10 cellular contexts compared by ENCODE assay signal in genomic region chr11:130772266-130773227, GRCh38.
DNase-seq lines count a peak whose midpoint lies in the region; ATAC-seq lines count a peak whose summit lies in the region.
"Had no signal": no experiment of that assay in that cellular context is flagged by ENCODE, and none has a peak within 500 bp of the region (broad histone marks: within the 10 kb centered on the region; RNA-seq: fewer than 3 reads in every experiment).

No MANE protein-coding gene starts in this region.

- no peak overlapping the region for H3K4me3 ChIP-seq in right cardiac atrium (ENCODE audit: low read length)
- no peak overlapping the region for H3K4me3 ChIP-seq in subcutaneous abdominal adipose tissue (ENCODE audit: low read depth in 1 of 5, low read length in 5 of 5)

- intact Hi-C loops in right cardiac atrium (cut with DNase I) (no loop called here), head of caudate nucleus (cut with DNase I) (no loop called here)

- H3K27me3 ChIP-seq in right cardiac atrium (ENCODE audit: control insufficient read depth, insufficient read depth) = no peaks in the 10 kb centered on the region
- no peaks in the 10 kb centered on the region for H3K27me3 ChIP-seq in subcutaneous abdominal adipose tissue (ENCODE audit: control insufficient read depth in 5 of 5, insufficient read depth in 4 of 5, low read length in 5 of 5)

- H3K4me1 ChIP-seq in right cardiac atrium (ENCODE audit: control insufficient read depth, insufficient read depth, low read length) (peaks cover 3% of the 10 kb centered on the region), subcutaneous abdominal adipose tissue (ENCODE audit: control insufficient read depth in 5 of 5, insufficient read depth in 5 of 5, low read length in 5 of 5) (peaks cover 2 to 46% (median 38%) of the 10 kb centered on the region in 5 donors)
- H3K4me1 ChIP-seq: parathyroid adenoma had no signal

- H3K9ac ChIP-seq in subcutaneous abdominal adipose tissue (ENCODE audit: low read length in 5 of 5) = no peak overlapping the region
- H3K9ac ChIP-seq: parathyroid adenoma had no signal

- WGBS in right cardiac atrium = 51% methylated on average over 6 of the region's 6 CpGs

- H3K27ac ChIP-seq in right cardiac atrium (ENCODE audit: low read length) = no peak overlapping the region
- H3K27ac ChIP-seq in subcutaneous abdominal adipose tissue (ENCODE audit: low read depth, low read length) = peak overlapping the region; percentile 15
- H3K27ac ChIP-seq: parathyroid adenoma had no signal

- H3K36me3 ChIP-seq in subcutaneous abdominal adipose tissue (ENCODE audit: control insufficient read depth in 5 of 5, insufficient read depth in 5 of 5, low read length in 5 of 5) = no peaks in the 10 kb centered on the region

- DNase-seq in HPDE6-E6E7 (ENCODE audit: extremely low spot score) (peak; percentile 36), astrocyte of the hippocampus (ENCODE audit: low read depth, low spot score) (peak; percentile 96), right cardiac atrium (no peak), midbrain (lab: John Stamatoyannopoulos, UW) (no peak), head of caudate nucleus (no peak)
- DNase-seq: activated CD4-positive, alpha-beta T cell treated with anti-CD3 and anti-CD28 coated beads for 4 hours had no signal

- no peaks in the 10 kb centered on the region for H3K9me3 ChIP-seq in right cardiac atrium (ENCODE audit: control insufficient read depth, low read length)
- H3K9me3 ChIP-seq in subcutaneous abdominal adipose tissue (ENCODE audit: control insufficient read depth in 5 of 5, low read length in 5 of 5) = no peaks in the 10 kb centered on the region

- peak; percentile 39 to 40 for ATAC-seq in right cardiac atrium
- no peak for ATAC-seq in GM18498 (IDR thresholded peaks at IDR 0.05; ENCODE audit: unreplicated experiment)
- ATAC-seq in GM19351 (IDR thresholded peaks at IDR 0.05; ENCODE audit: unreplicated experiment) = no peak

Comparison
In these comparisons a context has a peak if more than half of its experiments do, and no peak if none do; other contexts are left out.
1. DNase-seq: peak in HPDE6-E6E7 (single experiment) and astrocyte of the hippocampus (single experiment); none in right cardiac atrium (0 of 3), midbrain (single experiment) and head of caudate nucleus (0 of 42).
2. ATAC-seq: peak in right cardiac atrium (2 of 2); none in GM18498 (single experiment) and GM19351 (single experiment).